In genomic region chr11:44409558-44410236, GRCh38 we compare ENCODE assay signal across 29 cellular contexts.
A peak's percentile ranks its signal among the peaks of the same experiment; 100 is the strongest.
DNase-seq lines count a peak whose midpoint lies in the region; ATAC-seq and TF ChIP-seq lines count a peak whose summit lies in the region.
"Had no signal": no experiment of that assay in that cellular context is flagged by ENCODE, and none has a peak within 500 bp of the region (broad histone marks: within the 10 kb centered on the region; RNA-seq: fewer than 3 reads in every experiment).

No MANE protein-coding gene starts in this region.

- H2BK5ac ChIP-seq in mesendoderm (ENCODE audit: low read length), result no peak overlapping the region
- H2BK5ac ChIP-seq in neuronal stem cell (ENCODE audit: low read length), result no peak overlapping the region

- no peak for TF ChIP-seq CTCF in SK-N-SH (IDR thresholded peaks at IDR 0.05)

- no peaks in the 10 kb centered on the region for H3F3A ChIP-seq in SK-N-SH (replicated peaks; ENCODE audit: insufficient read depth)

- H4K20me1 ChIP-seq in SK-N-SH (ENCODE audit: insufficient read depth), result no peaks in the 10 kb centered on the region

- no peak overlapping the region for H3K4me2 ChIP-seq in mesendoderm (ENCODE audit: low read length)
- no peak overlapping the region for H3K4me2 ChIP-seq in SK-N-SH
- no peak overlapping the region for H3K4me2 ChIP-seq in neuronal stem cell (ENCODE audit: insufficient read depth, low read length, poor library complexity, severe bottlenecking)
- H3K4me2 ChIP-seq: KMS-11 had no signal

- H2AK5ac ChIP-seq in mesendoderm (ENCODE audit: low read length) (no peak overlapping the region), neuronal stem cell (ENCODE audit: low read depth, low read length) (no peak overlapping the region)

- H2BK120ac ChIP-seq in mesendoderm (ENCODE audit: low read depth, low read length), result no peak overlapping the region
- no peak overlapping the region for H2BK120ac ChIP-seq in neuronal stem cell (ENCODE audit: low read depth, low read length)

- H3K9me2 ChIP-seq in SK-N-SH, result no peaks in the 10 kb centered on the region

- H3K27me3 ChIP-seq in mesendoderm (ENCODE audit: insufficient read depth, low read length, poor library complexity), result no peaks in the 10 kb centered on the region
- H3K27me3 ChIP-seq in SK-N-SH (ENCODE audit: insufficient read depth), result peaks cover 3% of the 10 kb centered on the region; the same call in 1 of the 2 replicates
- peaks cover 0 to 6% (median 0%) of the 10 kb centered on the region in 3 experiments for H3K27me3 ChIP-seq in neuronal stem cell (ENCODE audit: control insufficient read depth in 3 of 3, insufficient read depth in 3 of 3, low read depth in 1 of 3, low read length in 3 of 3)
- H3K27me3 ChIP-seq in MG63, result peaks cover 30% of the 10 kb centered on the region
- H3K27me3 ChIP-seq: ascending aorta had no signal

- H3K9me3 ChIP-seq in SK-N-SH, result no peaks in the 10 kb centered on the region
- H3K9me3 ChIP-seq in neuronal stem cell (replicated peaks in 1 of 2; ENCODE audit: control insufficient read depth in 2 of 2, insufficient read depth in 1 of 2, low read depth in 1 of 2, low read length in 2 of 2), result no peaks in the 10 kb centered on the region
- H3K9me3 ChIP-seq in MG63, result no peaks in the 10 kb centered on the region
- H3K9me3 ChIP-seq: ascending aorta, gastroesophageal sphincter, tibial artery had no signal

- H3K27ac ChIP-seq in mesendoderm (ENCODE audit: low read depth, low read length) (no peak overlapping the region), SK-N-SH (ENCODE audit: low read depth in 2 of 2, low read length in 1 of 2) (no peak overlapping the region), neuronal stem cell (replicated peaks; ENCODE audit: low read length) (no peak overlapping the region)
- H3K27ac ChIP-seq: ascending aorta, gastroesophageal sphincter, KMS-11, tibial artery had no signal

- CTCF ChIA-PET in SK-N-SH (lab: Yijun Ruan, JAX), result no interaction called here

- peak; percentile 63 for ATAC-seq in GM19452 (IDR thresholded peaks at IDR 0.05; ENCODE audit: unreplicated experiment)
- ATAC-seq: activated CD4-positive, alpha-beta T cell treated with anti-CD3 and anti-CD28 coated beads for 36 hours; gastroesophageal sphincter; left cardiac atrium; naive thymus-derived CD8-positive, alpha-beta T cell had no signal

- H2AFZ ChIP-seq in SK-N-SH (ENCODE audit: low read depth), result no peak overlapping the region
- H2AFZ ChIP-seq in neuronal stem cell (ENCODE audit: low read length), result no peak overlapping the region

- H2BK15ac ChIP-seq in mesendoderm (replicated peaks; ENCODE audit: low read depth) (no peak overlapping the region), neuronal stem cell (ENCODE audit: low read length) (no peak overlapping the region)

- H3K36me3 ChIP-seq in mesendoderm (ENCODE audit: control insufficient read depth, insufficient read depth, low read length) (no peaks in the 10 kb centered on the region), SK-N-SH (replicated peaks in 1 of 2; ENCODE audit: control insufficient read depth in 1 of 2, insufficient read depth in 2 of 2, low read length in 1 of 2) (no peaks in the 10 kb centered on the region), neuronal stem cell (replicated peaks in 1 of 2; ENCODE audit: control insufficient read depth in 2 of 2, insufficient read depth in 2 of 2, low read length in 2 of 2) (no peaks in the 10 kb centered on the region), MG63 (no peaks in the 10 kb centered on the region)
- H3K36me3 ChIP-seq: ascending aorta, gastroesophageal sphincter, tibial artery had no signal

- no peak overlapping the region for H2BK12ac ChIP-seq in neuronal stem cell (ENCODE audit: low read length)

- H3K79me1 ChIP-seq in mesendoderm (ENCODE audit: low read length), result no peaks in the 10 kb centered on the region
- H3K79me1 ChIP-seq in neuronal stem cell (ENCODE audit: low read depth, low read length), result no peaks in the 10 kb centered on the region

- DNase-seq in Ammon's horn (ENCODE audit: low spot score) (peak; percentile 34), SW480 (ENCODE audit: low spot score) (peak; percentile 91), mesendoderm (peak; percentile 27), SW 1271 (lab: John Stamatoyannopoulos, UW) (no peak), SK-N-SH (no peak), neuronal stem cell (ENCODE audit: low spot score) (no peak), MG63 (no peak)
- DNase-seq: activated CD4-positive, alpha-beta T cell treated with anti-CD3 and anti-CD28 coated beads for 36 hours; activated gamma-delta T cell; activated naive CD8-positive, alpha-beta T cell treated with anti-CD3 and anti-CD28 coated beads, Interleukin-2, amount 10 ng/mL, durations not matched to agents 7 days and 5 days; activated T-cell treated with anti-CD3 and anti-CD28 coated beads, Interleukin-2, amount 50 U/mL, for 1 hour; caudate nucleus; HCEC 1CT; left cardiac atrium; midbrain; naive thymus-derived CD8-positive, alpha-beta T cell; NCI-H1048; NCI-H1694 treated with DMSO at 0.1 percent for 48 hours; NCI-H2171 treated with DMSO at 0.1 percent for 48 hours; NCI-H524; retina; RPMI8226; small intestine; T-helper 2 cell; tibial artery had no signal

- H3K9ac ChIP-seq in mesendoderm (ENCODE audit: low read length) (no peak overlapping the region), SK-N-SH (no peak overlapping the region), neuronal stem cell (ENCODE audit: low read depth, low read length, poor library complexity) (no peak overlapping the region)
- H3K9ac ChIP-seq: KMS-11 had no signal

- H3K4me1 ChIP-seq in mesendoderm (ENCODE audit: control insufficient read depth, low read depth, low read length) (no peaks in the 10 kb centered on the region), SK-N-SH (ENCODE audit: control insufficient read depth in 1 of 2, insufficient read depth in 2 of 2, low read depth in 1 of 2, low read length in 1 of 2) (peaks cover 0 to 5% of the 10 kb centered on the region in 2 experiments; a peak in 1 of 4 replicates), neuronal stem cell (ENCODE audit: control insufficient read depth in 2 of 2, insufficient read depth in 1 of 2, low read depth in 1 of 2, low read length in 2 of 2) (peaks cover 0 to 6% of the 10 kb centered on the region in 2 donors)
- H3K4me1 ChIP-seq: ascending aorta, gastroesophageal sphincter, tibial artery had no signal

- no peak overlapping the region for H3K4me3 ChIP-seq in mesendoderm (ENCODE audit: low read length)
- H3K4me3 ChIP-seq in SK-N-SH (ENCODE audit: low read depth in 2 of 2, low read length in 1 of 2), result no peak overlapping the region
- H3K4me3 ChIP-seq in neuronal stem cell (ENCODE audit: low read length in 2 of 2), result no peak overlapping the region
- no peak overlapping the region for H3K4me3 ChIP-seq in MG63
- H3K4me3 ChIP-seq: ascending aorta, gastroesophageal sphincter, tibial artery had no signal

- H3K23ac ChIP-seq in mesendoderm (ENCODE audit: low read length), result no peak overlapping the region
- H3K23ac ChIP-seq in neuronal stem cell (ENCODE audit: low read depth, low read length, poor library complexity), result no peak overlapping the region

- TF ChIP-seq RAD21 in SK-N-SH (IDR thresholded peaks at IDR 0.05; ENCODE audit: low read length), result no peak

- no peaks in the 10 kb centered on the region for H3K79me2 ChIP-seq in mesendoderm (ENCODE audit: control insufficient read depth, insufficient read depth, low read length)
- no peaks in the 10 kb centered on the region for H3K79me2 ChIP-seq in SK-N-SH (ENCODE audit: insufficient read depth)

- H3K14ac ChIP-seq in neuronal stem cell (ENCODE audit: low read length), result no peak overlapping the region

- no peak overlapping the region for H4K5ac ChIP-seq in mesendoderm (ENCODE audit: low read length)

- no peak overlapping the region for H4K8ac ChIP-seq in mesendoderm (ENCODE audit: low read depth, low read length)
- H4K8ac ChIP-seq in neuronal stem cell (ENCODE audit: low read depth, low read length), result no peak overlapping the region

- POLR2A ChIA-PET in SK-N-SH (lab: Yijun Ruan, JAX), result no interaction called here

- no peak overlapping the region for H3K56ac ChIP-seq in mesendoderm (ENCODE audit: low read length)

- no peak for TF ChIP-seq EP300 in SK-N-SH (IDR thresholded peaks at IDR 0.05; ENCODE audit: borderline replicate concordance in 1 of 2, low read depth in 1 of 2, low read length in 1 of 2)

- H3K18ac ChIP-seq in mesendoderm (ENCODE audit: low read length) (no peak overlapping the region), neuronal stem cell (ENCODE audit: low read length) (no peak overlapping the region)

- H3K4ac ChIP-seq in mesendoderm (ENCODE audit: low read depth, low read length) (no peak overlapping the region), neuronal stem cell (ENCODE audit: low read length) (no peak overlapping the region)

- no CpG with 5 or more reads among the region's 9 CpGs for WGBS in mesendoderm (ENCODE audit: extremely low coverage, insufficient coverage, low lambda C conversion rate)
- 58% methylated on average over 9 of the region's 9 CpGs for WGBS in SK-N-SH (ENCODE audit: low lambda C conversion rate)
- no CpG with 5 or more reads among the region's 9 CpGs for WGBS in neuronal stem cell (ENCODE audit: extremely low coverage in 2 of 2, insufficient read length in 2 of 2, insufficient replicate concordance in 1 of 2), 2 donors

- H4K91ac ChIP-seq in neuronal stem cell (ENCODE audit: low read depth, low read length, poor library complexity), result no peak overlapping the region

TF ChIP-seq in SK-N-SH, 30 proteins besides CTCF, POLR2A, EP300 and RAD21:
- no peak for TF ChIP-seq MEF2A (IDR thresholded peaks at IDR 0.05; ENCODE audit: borderline replicate concordance, low read depth)

Comparison
In these comparisons a context has a peak if more than half of its experiments do, and no peak if none do; other contexts are left out.
1. DNase-seq: peak in Ammon's horn (single experiment), SW480 (single experiment) and mesendoderm (single experiment); none in SW 1271 (0 of 2), SK-N-SH (single experiment), neuronal stem cell (single experiment) and MG63 (single experiment).